ENCODE assay signal across 10 cellular contexts in the genomic region with DNA sequence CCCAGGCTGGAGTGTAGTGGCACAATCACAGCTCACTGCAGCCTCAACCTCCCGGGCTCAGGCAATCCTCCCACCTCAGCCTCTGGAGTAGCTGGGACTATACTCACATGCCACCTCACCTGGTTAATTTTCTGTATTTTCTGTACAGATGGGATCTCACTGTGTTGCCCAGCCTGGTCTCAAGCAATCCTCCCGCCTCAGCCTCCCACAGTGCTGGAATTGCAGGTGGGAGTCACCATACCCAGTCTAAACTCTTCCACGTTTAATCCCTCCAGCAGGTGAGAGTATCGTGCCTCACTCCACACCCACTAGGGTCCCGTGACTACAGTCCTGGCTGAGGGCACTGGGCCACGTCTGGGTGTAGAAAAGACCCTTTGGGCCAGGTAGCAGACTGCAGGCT. TPM values are rescaled to one million over a fixed set of nuclear protein-coding genes. Genes with fewer than 3 reads are reported as not detected.
DNase-seq lines count a peak whose midpoint lies in the region; ATAC-seq and TF ChIP-seq lines count a peak whose summit lies in the region.
"Had no signal": no experiment of that assay in that cellular context is flagged by ENCODE, and none has a peak within 500 bp of the region (broad histone marks: within the 10 kb centered on the region; RNA-seq: fewer than 3 reads in every experiment).

No MANE protein-coding gene starts in this region.

- H3K9ac ChIP-seq in OCI-LY3 (ENCODE audit: low read length) = no peak overlapping the region

- POLR2A ChIA-PET in CD4-positive, alpha-beta memory T cell (lab: Charles Lee; ENCODE audit: partially characterized antibody) = interaction anchor here (1.6 to 2.5 kb wide), 4 partner anchors 16 to 149 kb away, joined by 3 to 13 read pairs (median 11); a partner anchor contains a TSS

- H3K27me3 ChIP-seq in CD4-positive, alpha-beta memory T cell (ENCODE audit: insufficient read depth, low read length) = no peaks in the 10 kb centered on the region
- H3K27me3 ChIP-seq in OCI-LY3 (ENCODE audit: low read depth, low read length) = no peaks in the 10 kb centered on the region

- no peaks in the 10 kb centered on the region for H3K79me2 ChIP-seq in OCI-LY3 (ENCODE audit: low read length)

- H3K9me3 Mint-ChIP-seq in CD4-positive, alpha-beta memory T cell = no peaks in the 10 kb centered on the region
- H3K9me3 Mint-ChIP-seq in endothelial cell (ENCODE audit: unreplicated experiment) (no peaks in the 10 kb centered on the region), progenitor cell of endocrine pancreas (ENCODE audit: low read depth) (no peaks in the 10 kb centered on the region)

- no peak for DNase-seq in CD4-positive, alpha-beta memory T cell
- DNase-seq in endothelial cell (ENCODE audit: low spot score) (no peak), progenitor cell of endocrine pancreas (ENCODE audit: low spot score, unreplicated experiment) (no peak), NCI-H187 treated with DMSO at 0.1 percent for 48 hours (lab: John Stamatoyannopoulos, UW) (no peak)
- DNase-seq in effector CD8-positive, alpha-beta T cell (lab: John Stamatoyannopoulos, UW) = no peak
- DNase-seq: NCI-H1092 treated with DMSO at 0.1 percent for 48 hours had no signal

- H3K4me3 Mint-ChIP-seq in CD4-positive, alpha-beta memory T cell = peak overlapping the region in 4 of 8 donors; percentile 49 to 95 (median 83)
- H3K4me3 Mint-ChIP-seq in endothelial cell (ENCODE audit: unreplicated experiment) (peak overlapping the region; percentile 94), progenitor cell of endocrine pancreas (ENCODE audit: low read depth) (peak overlapping the region; percentile 96)

- no peak overlapping the region for H2AFZ ChIP-seq in OCI-LY3 (ENCODE audit: low read depth, low read length)

- H3K4me3 ChIP-seq in CD4-positive, alpha-beta memory T cell (ENCODE audit: low read length in 2 of 2) = no peak overlapping the region
- no peak overlapping the region for H3K4me3 ChIP-seq in OCI-LY3 (ENCODE audit: low read length)

- H3K4me2 ChIP-seq in OCI-LY3 (ENCODE audit: low read length) = peak overlapping the region; percentile 84; the same call in 1 of the 2 replicates

- peak overlapping the region in 4 of 7 donors; percentile 29 to 96 (median 66) for H3K27ac Mint-ChIP-seq in CD4-positive, alpha-beta memory T cell
- peak overlapping the region; percentile 74 for H3K27ac Mint-ChIP-seq in endothelial cell (ENCODE audit: unreplicated experiment)
- peak overlapping the region; percentile 98 for H3K27ac Mint-ChIP-seq in progenitor cell of endocrine pancreas

- H3K36me3 Mint-ChIP-seq in CD4-positive, alpha-beta memory T cell = no peaks in the 10 kb centered on the region
- H3K36me3 Mint-ChIP-seq in endothelial cell (ENCODE audit: low read depth, unreplicated experiment) = peaks cover 3% of the 10 kb centered on the region
- peaks cover 2% of the 10 kb centered on the region for H3K36me3 Mint-ChIP-seq in progenitor cell of endocrine pancreas (ENCODE audit: insufficient read depth)

- H3K4me1 ChIP-seq in CD4-positive, alpha-beta memory T cell (ENCODE audit: insufficient read depth, low read length) = peaks cover 5% of the 10 kb centered on the region
- peaks cover 4% of the 10 kb centered on the region for H3K4me1 ChIP-seq in OCI-LY3 (ENCODE audit: low read length)

- H3K27me3 Mint-ChIP-seq in CD4-positive, alpha-beta memory T cell = no peaks in the 10 kb centered on the region
- H3K27me3 Mint-ChIP-seq in endothelial cell (ENCODE audit: unreplicated experiment) = peaks cover 4% of the 10 kb centered on the region
- H3K27me3 Mint-ChIP-seq in progenitor cell of endocrine pancreas = no peaks in the 10 kb centered on the region

- CTCF ChIA-PET in CD4-positive, alpha-beta memory T cell (lab: Charles Lee; ENCODE audit: partially characterized antibody) = interaction anchor here (0.7 to 7.2 kb wide), 11 partner anchors 9 to 1117 kb away, joined by 3 to 90 read pairs (median 14); a partner anchor contains a TSS

- no peaks in the 10 kb centered on the region for H3K9me3 ChIP-seq in CD4-positive, alpha-beta memory T cell (ENCODE audit: control insufficient read depth in 1 of 2, low read length in 2 of 2)
- H3K9me3 ChIP-seq in OCI-LY3 (ENCODE audit: insufficient read depth, low read length) = no peaks in the 10 kb centered on the region

- peaks cover 4 to 16% (median 6%) of the 10 kb centered on the region in 4 donors for H3K4me1 Mint-ChIP-seq in CD4-positive, alpha-beta memory T cell
- H3K4me1 Mint-ChIP-seq in endothelial cell (ENCODE audit: unreplicated experiment) = peaks cover 2% of the 10 kb centered on the region
- no peaks in the 10 kb centered on the region for H3K4me1 Mint-ChIP-seq in progenitor cell of endocrine pancreas (ENCODE audit: low read depth)

- TF ChIP-seq CTCF in OCI-LY3 (IDR thresholded peaks at IDR 0.05; ENCODE audit: low read depth, low read length) (no peak), endothelial cell (IDR thresholded peaks at IDR 0.05; ENCODE audit: unreplicated experiment) (no peak), progenitor cell of endocrine pancreas (IDR thresholded peaks at IDR 0.05; ENCODE audit: unreplicated experiment) (no peak)

- intact Hi-C loops in CD4-positive, alpha-beta memory T cell (cut with micrococcal nuclease) = loop anchor here (2.0 kb wide), 1 partner anchor 147 kb away; a partner anchor contains a TSS

- no peak for ATAC-seq in GM21717 (IDR thresholded peaks at IDR 0.05; ENCODE audit: unreplicated experiment)
- no peak for ATAC-seq in activated CD4-positive, CD25-positive, alpha-beta regulatory T cell treated with anti-CD3 and anti-CD28 coated beads, Interleukin-2, amount 50 U/mL, for 24 hours

- no peaks in the 10 kb centered on the region for H4K20me1 ChIP-seq in OCI-LY3 (ENCODE audit: insufficient read depth, low read length)

- no peak overlapping the region for H3K27ac ChIP-seq in CD4-positive, alpha-beta memory T cell (ENCODE audit: low read depth, low read length)
- H3K27ac ChIP-seq in OCI-LY3 (ENCODE audit: low read length) = no peak overlapping the region

- no peaks in the 10 kb centered on the region for H3K36me3 ChIP-seq in CD4-positive, alpha-beta memory T cell (ENCODE audit: insufficient read depth, low read length)
- no peaks in the 10 kb centered on the region for H3K36me3 ChIP-seq in OCI-LY3 (replicated peaks; ENCODE audit: low read depth, low read length)

RNA-seq across cellular contexts. Expression of a gene that starts 16.5 kb away (rescaled TPM):
- 10 to 100 TPM; 25.9 to 30.1 TPM for total RNA-seq in CD4-positive, alpha-beta memory T cell
- polyA plus RNA-seq in CD4-positive, alpha-beta memory T cell = 10 to 100 TPM; 19.0 to 28.8 TPM
- total RNA-seq in endothelial cell (ENCODE audit: unreplicated experiment) (35.0 TPM), progenitor cell of endocrine pancreas (61.0 and 70.0 TPM in 2 replicates)

RNA-seq across cellular contexts. Expression of a gene that starts 39.0 kb away (rescaled TPM):
- not detected for total RNA-seq in CD4-positive, alpha-beta memory T cell
- polyA plus RNA-seq in CD4-positive, alpha-beta memory T cell = not detected
- total RNA-seq in endothelial cell (ENCODE audit: unreplicated experiment) (not detected), progenitor cell of endocrine pancreas (not detected in 2 replicates)
- total RNA-seq: mesenteric fat pad had no signal

RNA-seq across cellular contexts. Expression of a gene that starts 41.9 kb away (rescaled TPM):
- total RNA-seq in CD4-positive, alpha-beta memory T cell = under 1 TPM; 0.22 to 0.32 TPM
- under 1 TPM in 1 of 2 donors, not detected in 1; 0.11 TPM for polyA plus RNA-seq in CD4-positive, alpha-beta memory T cell
- total RNA-seq in endothelial cell (ENCODE audit: unreplicated experiment) = 5.7 TPM
- total RNA-seq in progenitor cell of endocrine pancreas = 5.4 and 6.9 TPM in 2 replicates

RNA-seq across cellular contexts. Expression of a gene that starts 42.0 kb away (rescaled TPM):
- total RNA-seq in CD4-positive, alpha-beta memory T cell = under 1 TPM; 0.35 to 0.75 TPM
- polyA plus RNA-seq in CD4-positive, alpha-beta memory T cell = 1 to 10 TPM in 1 of 2 donors, under 1 TPM in 1; 0.32 to 1.1 TPM
- total RNA-seq in endothelial cell (ENCODE audit: unreplicated experiment) = 65.6 TPM
- 20.5 and 22.1 TPM in 2 replicates for total RNA-seq in progenitor cell of endocrine pancreas

RNA-seq across cellular contexts. Expression of a gene that starts 47.6 kb away (rescaled TPM):
- total RNA-seq in CD4-positive, alpha-beta memory T cell = not detected
- not detected for polyA plus RNA-seq in CD4-positive, alpha-beta memory T cell
- total RNA-seq in endothelial cell (ENCODE audit: unreplicated experiment) (3.3 TPM), progenitor cell of endocrine pancreas (0.55 and 1.0 TPM in 2 replicates)
